9 cellular contexts compared by ENCODE assay signal in genomic region chr1:161962094-161962887, GRCh38.
DNase-seq lines count a peak whose midpoint lies in the region; ATAC-seq, FAIRE-seq and TF ChIP-seq lines count a peak whose summit lies in the region.
"Had no signal": no experiment of that assay in that cellular context is flagged by ENCODE, and none has a peak within 500 bp of the region (broad histone marks: within the 10 kb centered on the region; RNA-seq: fewer than 3 reads in every experiment).

No MANE protein-coding gene starts in this region.

- H3K36me3 ChIP-seq in small intestine (ENCODE audit: control insufficient read depth in 2 of 2, insufficient read depth in 2 of 2, low read length in 2 of 2) = peaks cover 3 to 5% of the 10 kb centered on the region in 2 donors

- peaks cover 24% of the 10 kb centered on the region for H3K36me3 Mint-ChIP-seq in mesothelial cell of epicardium

- H3K4me3 ChIP-seq in astrocyte of the spinal cord (ENCODE audit: low read depth, low read length) (peak overlapping the region; percentile 29), small intestine (ENCODE audit: low read depth in 1 of 2, low read length in 2 of 2) (no peak overlapping the region)

- H3K9me3 ChIP-seq in small intestine (ENCODE audit: control insufficient read depth, low read depth) = no peaks in the 10 kb centered on the region

- H3K27ac ChIP-seq in small intestine (ENCODE audit: low read depth in 1 of 2, low read length in 1 of 2) = peak overlapping the region in 1 of 2 donors; percentile 51
- H3K27ac ChIP-seq: parathyroid adenoma had no signal

- no peak overlapping the region for H3K4me3 Mint-ChIP-seq in mesothelial cell of epicardium

- in situ Hi-C loops in astrocyte of the spinal cord (cut with HindIII; ENCODE audit: low sequenced_read_pairs) = no loop called here

- ATAC-seq in GM21717 (IDR thresholded peaks at IDR 0.05; ENCODE audit: unreplicated experiment) = peak; percentile 92

- peak overlapping the region; percentile 76 for H3K27ac Mint-ChIP-seq in mesothelial cell of epicardium

- H3K27me3 ChIP-seq in small intestine (ENCODE audit: control insufficient read depth in 2 of 2, insufficient read depth in 2 of 2, low read length in 2 of 2) = no peaks in the 10 kb centered on the region

- WGBS in small intestine, 3 donors = 53 to 74% (median 66%) methylated on average over 8 of the region's 8 CpGs

- no peaks in the 10 kb centered on the region for H3K4me1 Mint-ChIP-seq in mesothelial cell of epicardium

- TF ChIP-seq CTCF in astrocyte of the spinal cord (IDR thresholded peaks at IDR 0.05; ENCODE audit: low read depth, low read length) = no peak
- TF ChIP-seq CTCF in mesothelial cell of epicardium (IDR thresholded peaks at IDR 0.05; ENCODE audit: unreplicated experiment) = no peak

- FAIRE-seq in urothelium cell line (lab: Jason Lieb, UNC) (no peak), small intestine (lab: Jason Lieb, UNC) (no peak)

- DNase-seq in EH (ENCODE audit: low read depth) (peak; percentile 94), M059J (ENCODE audit: low read depth) (peak; percentile 92), astrocyte of the spinal cord (ENCODE audit: low read depth, low spot score) (peak; percentile 90), mesothelial cell of epicardium (ENCODE audit: low spot score in 2 of 2, unreplicated experiment in 2 of 2) (no peak), urothelium cell line (ENCODE audit: low spot score) (peak; percentile 66), iPS-NIHi7 (ENCODE audit: extremely low spot score) (no peak), small intestine (no peak)

- no peaks in the 10 kb centered on the region for H3K9me3 Mint-ChIP-seq in mesothelial cell of epicardium

- H3K27me3 Mint-ChIP-seq in mesothelial cell of epicardium (ENCODE audit: low read depth) = peaks cover 6% of the 10 kb centered on the region

- H3K4me1 ChIP-seq in small intestine (ENCODE audit: control insufficient read depth in 2 of 2, insufficient read depth in 1 of 2, low read depth in 1 of 2, low read length in 1 of 2) = no peaks in the 10 kb centered on the region
- H3K4me1 ChIP-seq: parathyroid adenoma had no signal

Comparison
In these comparisons a context has a peak if more than half of its experiments do, and no peak if none do; other contexts are left out.
1. DNase-seq: peak in EH (single experiment), M059J (single experiment), astrocyte of the spinal cord (single experiment) and urothelium cell line (single experiment); none in mesothelial cell of epicardium (0 of 2), iPS-NIHi7 (single experiment) and small intestine (single experiment).